Comparison of ENCODE assay signal across 29 cellular contexts in genomic region chr7:151462306-151462779, GRCh38. TPM values are rescaled to one million over a fixed set of nuclear protein-coding genes. Genes with fewer than 3 reads are reported as not detected.
A peak's percentile ranks its signal among the peaks of the same experiment; 100 is the strongest.
DNase-seq lines count a peak whose midpoint lies in the region; TF ChIP-seq lines count a peak whose summit lies in the region.
"Had no signal": no experiment of that assay in that cellular context is flagged by ENCODE, and none has a peak within 500 bp of the region (broad histone marks: within the 10 kb centered on the region; RNA-seq: fewer than 3 reads in every experiment).

No MANE protein-coding gene starts in this region.

- DNase-seq in DMS53 (lab: John Stamatoyannopoulos, UW) (peak; percentile 49), DMS53 treated with DMSO at 0.1 percent for 48 hours (lab: John Stamatoyannopoulos, UW; ENCODE audit: unreplicated experiment) (no peak), NAMALWA (ENCODE audit: low spot score) (peak; percentile 32), progenitor cell of endocrine pancreas (ENCODE audit: low spot score, unreplicated experiment) (no peak), activated gamma-delta T cell treated with Interleukin-2 at 50 U/mL for 16 hours (no peak), medulla oblongata (ENCODE audit: extremely low spot score) (no peak), spleen (no peak)
- DNase-seq: activated CD4-positive, alpha-beta T cell treated with anti-CD3 and anti-CD28 coated beads for 4 hours; activated naive CD4-positive, alpha-beta T cell treated with anti-CD3 and anti-CD28 coated beads, Interleukin-2, amount 50 U/mL, for 16 hours; aorta; CD4-positive, alpha-beta memory T cell; dermis blood vessel endothelial cell; GDM1; head of caudate nucleus; MG63; NCI-H1694 treated with DMSO at 0.1 percent for 48 hours; NCI-H524 treated with DMSO at 0.1 percent for 48 hours; stimulated activated CD4-positive, alpha-beta T cell treated with anti-CD3 and anti-CD28 coated beads, Interleukin-2, amount 100 ng/mL, for 24 hours; T-helper 17 cell had no signal

- peaks cover 3 to 23% (median 11%) of the 10 kb centered on the region in 6 donors for H3K4me1 ChIP-seq in spleen

- H3K27ac ChIP-seq in cingulate gyrus (ENCODE audit: low read depth, low read length) (peak overlapping the region; percentile 29), spleen (no peak overlapping the region)
- H3K27ac ChIP-seq: 22Rv1 had no signal

- intact Hi-C loops in spleen (cut with DNase I; ENCODE audit: low total_unique reads): no loop called here

- peaks cover 24% of the 10 kb centered on the region for H3K9me3 Mint-ChIP-seq in progenitor cell of endocrine pancreas (ENCODE audit: low read depth)

- 70 to 92% (median 79%) methylated on average over 1 of the region's 1 CpG for whole genome bisulfite sequencing in spleen, 5 donors

- H3K27me3 ChIP-seq in spleen (replicated peaks in 1 of 7): peaks cover 0 to 9% (median 0%) of the 10 kb centered on the region in 7 donors
- H3K27me3 ChIP-seq: MG63 had no signal

- TF ChIP-seq POLR2A in spleen (IDR thresholded peaks at IDR 0.05): no peak

- H3K27ac Mint-ChIP-seq in progenitor cell of endocrine pancreas: peak overlapping the region; percentile 71
- H3K27ac Mint-ChIP-seq: T-helper 17 cell had no signal

- H3K36me3 Mint-ChIP-seq in progenitor cell of endocrine pancreas (ENCODE audit: insufficient read depth): peaks cover 44% of the 10 kb centered on the region

- H3K9me3 ChIP-seq in spleen: peaks cover 0 to 27% (median 21%) of the 10 kb centered on the region in 8 donors

- no peak overlapping the region for H3K4me3 Mint-ChIP-seq in progenitor cell of endocrine pancreas (ENCODE audit: low read depth)
- H3K4me3 Mint-ChIP-seq: CD4-positive, alpha-beta memory T cell; IgD-negative memory B cell; T-helper 17 cell had no signal

- H3K4me3 ChIP-seq in spleen: no peak overlapping the region
- H3K4me3 ChIP-seq: HAP-1, lung, MG63, skin epidermis had no signal

- peaks cover 0 to 41% (median 26%) of the 10 kb centered on the region in 6 donors for H3K36me3 ChIP-seq in spleen

- H3K4me1 Mint-ChIP-seq in progenitor cell of endocrine pancreas (ENCODE audit: low read depth): peaks cover 16% of the 10 kb centered on the region
- H3K4me1 Mint-ChIP-seq: IgD-negative memory B cell had no signal

- H3K27me3 Mint-ChIP-seq in progenitor cell of endocrine pancreas: peaks cover 3% of the 10 kb centered on the region
- H3K27me3 Mint-ChIP-seq: T-helper 17 cell had no signal

- TF ChIP-seq CTCF in progenitor cell of endocrine pancreas (IDR thresholded peaks at IDR 0.05; ENCODE audit: unreplicated experiment) (no peak), spleen (IDR thresholded peaks at IDR 0.05 in 8 of 11, conservative IDR thresholded peaks at IDR 0.05 in 3 of 11) (no peak)

RNA-seq across cellular contexts. Expression of gene CRYGN, which starts 22.4 kb away (rescaled TPM):
- total RNA-seq in progenitor cell of endocrine pancreas (2.5 and 3.2 TPM in 2 replicates), spleen (1 to 10 TPM in 3 of 7 donors, under 1 TPM in 3, not detected in 1; 0.17 to 2.5 (median 0.92) TPM)
- under 1 TPM; 0.27 to 0.72 (median 0.32) TPM for polyA plus RNA-seq in spleen
- total RNA-seq: cardiac septum; CD4-positive, alpha-beta memory T cell; dermis blood vessel endothelial cell; RPMI7951; SK-MEL-5; ureter had no signal
- polyA plus RNA-seq: IgD-negative memory B cell had no signal

RNA-seq across cellular contexts. Expression of gene WDR86, which starts 52.5 kb away (rescaled TPM):
- total RNA-seq in progenitor cell of endocrine pancreas (80.6 and 82.9 TPM in 2 replicates), spleen (10 to 100 TPM; 15.4 to 71.9 (median 58.1) TPM)
- 10 to 100 TPM in 1 of 3 donors, 1 to 10 TPM in 2; 2.8 to 29.5 (median 8.6) TPM for polyA plus RNA-seq in spleen
- total RNA-seq: cardiac septum, dermis blood vessel endothelial cell, RPMI7951, SK-MEL-5 had no signal

RNA-seq across cellular contexts. Expression of gene RHEB, which starts 57.4 kb away (rescaled TPM):
- total RNA-seq in progenitor cell of endocrine pancreas (71.7 and 78.8 TPM in 2 replicates), spleen (10 to 100 TPM; 63.6 to 89.9 (median 76.3) TPM)
- 10 to 100 TPM; 42.3 to 75.1 (median 69.8) TPM for polyA plus RNA-seq in spleen

Comparison
In these comparisons a context has a peak if more than half of its experiments do, and no peak if none do; other contexts are left out.
1. DNase-seq: peak in DMS53 (single experiment) and NAMALWA (single experiment); none in DMS53 treated with DMSO at 0.1 percent for 48 hours (single experiment), progenitor cell of endocrine pancreas (single experiment), activated gamma-delta T cell treated with Interleukin-2 at 50 U/mL for 16 hours (single experiment), medulla oblongata (single experiment) and spleen (single experiment).